15 cellular contexts compared by ENCODE assay signal in genomic region chr11:923691-924405, GRCh38. TPM values are rescaled to one million over a fixed set of nuclear protein-coding genes. Genes with fewer than 3 reads are reported as not detected.
DNase-seq lines count a peak whose midpoint lies in the region; ATAC-seq and TF ChIP-seq lines count a peak whose summit lies in the region.
"Had no signal": no experiment of that assay in that cellular context is flagged by ENCODE, and none has a peak within 500 bp of the region (broad histone marks: within the 10 kb centered on the region; RNA-seq: fewer than 3 reads in every experiment).

No MANE protein-coding gene starts in this region.

- POLR2A ChIA-PET in WTC11 (lab: Charles Lee): no interaction called here

- DNase-seq in left ventricle myocardium inferior (no peak), Right ventricle myocardium superior (no peak), WTC11 (ENCODE audit: low spot score) (no peak), glutamatergic neuron (no peak), superior temporal gyrus (ENCODE audit: extremely low spot score) (peak; percentile 10), DMS114 treated with DMSO at 0.1 percent for 48 hours (lab: John Stamatoyannopoulos, UW; ENCODE audit: unreplicated experiment) (no peak)
- DNase-seq in effector memory CD4-positive, alpha-beta T cell: no peak
- DNase-seq: colonic mucosa, HFFc6, NCI-H1436, NCI-H226 had no signal

- H3K36me3 Mint-ChIP-seq in WTC11 (no peaks in the 10 kb centered on the region), glutamatergic neuron (ENCODE audit: unreplicated experiment) (peaks cover 3% of the 10 kb centered on the region)

- H3K27ac Mint-ChIP-seq in WTC11: peak overlapping the region; percentile 70; the same call in 1 of the 2 replicates
- H3K27ac Mint-ChIP-seq in glutamatergic neuron (ENCODE audit: unreplicated experiment): peak overlapping the region; percentile 85
- H3K27ac Mint-ChIP-seq: HFFc6 had no signal

- H3K4me3 Mint-ChIP-seq in WTC11: no peak overlapping the region
- H3K4me3 Mint-ChIP-seq in glutamatergic neuron (ENCODE audit: unreplicated experiment): no peak overlapping the region
- H3K4me3 Mint-ChIP-seq: HFFc6 had no signal

- H3K4me1 ChIP-seq in left ventricle myocardium inferior: peaks cover 46% of the 10 kb centered on the region
- H3K4me1 ChIP-seq in effector memory CD4-positive, alpha-beta T cell (ENCODE audit: control insufficient read depth, insufficient read depth, low read length, poor library complexity, severe bottlenecking): peaks cover 25% of the 10 kb centered on the region

- intact Hi-C loops in left ventricle myocardium inferior (cut with micrococcal nuclease): no loop called here
- intact Hi-C loops in Right ventricle myocardium superior (cut with DNase I): loop anchor here (10.0 kb wide), 1 partner anchor 131 kb away; no protein-coding TSS in a partner anchor

- H3K9me3 Mint-ChIP-seq in WTC11 (no peaks in the 10 kb centered on the region), glutamatergic neuron (ENCODE audit: unreplicated experiment) (peaks cover 13% of the 10 kb centered on the region)
- H3K9me3 Mint-ChIP-seq: HFFc6 had no signal

- H3K4me1 Mint-ChIP-seq in WTC11 (peaks cover 13% of the 10 kb centered on the region), glutamatergic neuron (ENCODE audit: low read depth, unreplicated experiment) (peaks cover 10% of the 10 kb centered on the region)

- H3K27ac ChIP-seq in left ventricle myocardium inferior (replicated peaks): peak overlapping the region; percentile 92
- H3K27ac ChIP-seq in effector memory CD4-positive, alpha-beta T cell (ENCODE audit: insufficient read depth, low read length, poor library complexity, severe bottlenecking): no peak overlapping the region
- H3K27ac ChIP-seq: colonic mucosa, psoas muscle had no signal

- H3K4me3 ChIP-seq in left ventricle myocardium inferior: no peak overlapping the region
- no peak overlapping the region for H3K4me3 ChIP-seq in effector memory CD4-positive, alpha-beta T cell (ENCODE audit: insufficient read depth, low read depth, low read length, poor library complexity, severe bottlenecking)
- H3K4me3 ChIP-seq: ascending aorta, colonic mucosa, psoas muscle had no signal

- CTCF ChIA-PET in WTC11 (lab: Charles Lee): interaction anchor here (0.8 to 6.1 kb wide), 4 partner anchors 12 to 127 kb away, joined by 3 to 43 read pairs (median 18); partner anchors contain the start of gene CHID1

- TF ChIP-seq CTCF in left ventricle myocardium inferior (IDR thresholded peaks at IDR 0.05; ENCODE audit: borderline replicate concordance): no peak
- no peak for TF ChIP-seq CTCF in WTC11 (IDR thresholded peaks at IDR 0.05)
- TF ChIP-seq CTCF in glutamatergic neuron (IDR thresholded peaks at IDR 0.05; ENCODE audit: partially characterized antibody, unreplicated experiment): no peak

- ATAC-seq in Right ventricle myocardium superior (ENCODE audit: poor library complexity) (no peak), WTC11 (no peak), HG03159 (IDR thresholded peaks at IDR 0.05; ENCODE audit: unreplicated experiment) (no peak)
- ATAC-seq: psoas muscle had no signal

- H3K27me3 ChIP-seq in left ventricle myocardium inferior (ENCODE audit: low read depth): no peaks in the 10 kb centered on the region
- no peaks in the 10 kb centered on the region for H3K27me3 ChIP-seq in effector memory CD4-positive, alpha-beta T cell (replicated peaks; ENCODE audit: control insufficient read depth, insufficient read depth, low read length, poor library complexity, severe bottlenecking)
- H3K27me3 ChIP-seq: ascending aorta, colonic mucosa, heart left ventricle had no signal

- H3K27me3 Mint-ChIP-seq in WTC11 (ENCODE audit: low read depth): no peaks in the 10 kb centered on the region
- peaks cover 13% of the 10 kb centered on the region for H3K27me3 Mint-ChIP-seq in glutamatergic neuron (ENCODE audit: unreplicated experiment)

- no peaks in the 10 kb centered on the region for H3K36me3 ChIP-seq in left ventricle myocardium inferior
- no peaks in the 10 kb centered on the region for H3K36me3 ChIP-seq in effector memory CD4-positive, alpha-beta T cell (ENCODE audit: control insufficient read depth, insufficient read depth, low read length)
- H3K36me3 ChIP-seq: ascending aorta, colonic mucosa had no signal

- no peaks in the 10 kb centered on the region for H3K9me3 ChIP-seq in left ventricle myocardium inferior (replicated peaks)
- no peaks in the 10 kb centered on the region for H3K9me3 ChIP-seq in effector memory CD4-positive, alpha-beta T cell (ENCODE audit: control insufficient read depth, low read length)
- H3K9me3 ChIP-seq: ascending aorta, colonic mucosa, heart left ventricle, psoas muscle had no signal

TF ChIP-seq in WTC11, 78 proteins besides CTCF, POLR2A, EP300 and RAD21:
- TF ChIP-seq, protein P1, sequence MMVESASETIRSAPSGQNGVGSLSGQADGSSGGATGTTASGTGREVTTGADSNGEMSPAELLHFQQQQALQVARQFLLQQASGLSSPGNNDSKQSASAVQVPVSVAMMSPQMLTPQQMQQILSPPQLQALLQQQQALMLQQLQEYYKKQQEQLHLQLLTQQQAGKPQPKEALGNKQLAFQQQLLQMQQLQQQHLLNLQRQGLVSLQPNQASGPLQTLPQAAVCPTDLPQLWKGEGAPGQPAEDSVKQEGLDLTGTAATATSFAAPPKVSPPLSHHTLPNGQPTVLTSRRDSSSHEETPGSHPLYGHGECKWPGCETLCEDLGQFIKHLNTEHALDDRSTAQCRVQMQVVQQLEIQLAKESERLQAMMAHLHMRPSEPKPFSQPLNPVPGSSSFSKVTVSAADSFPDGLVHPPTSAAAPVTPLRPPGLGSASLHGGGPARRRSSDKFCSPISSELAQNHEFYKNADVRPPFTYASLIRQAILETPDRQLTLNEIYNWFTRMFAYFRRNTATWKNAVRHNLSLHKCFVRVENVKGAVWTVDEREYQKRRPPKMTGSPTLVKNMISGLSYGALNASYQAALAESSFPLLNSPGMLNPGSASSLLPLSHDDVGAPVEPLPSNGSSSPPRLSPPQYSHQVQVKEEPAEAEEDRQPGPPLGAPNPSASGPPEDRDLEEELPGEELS (CRISPR knock-in tag; IDR thresholded peaks at IDR 0.05): no peak
- TF ChIP-seq FOXJ3 (CRISPR knock-in tag; IDR thresholded peaks at IDR 0.05; ENCODE audit: borderline replicate concordance): no peak
- no peak for TF ChIP-seq ZNF396 (CRISPR knock-in tag; IDR thresholded peaks at IDR 0.05; ENCODE audit: borderline replicate concordance)
- no peak for TF ChIP-seq IRF2 (CRISPR knock-in tag; IDR thresholded peaks at IDR 0.05; ENCODE audit: borderline replicate concordance, low read depth)
- no peak for TF ChIP-seq USF2 (CRISPR knock-in tag; IDR thresholded peaks at IDR 0.05)
- no peak for TF ChIP-seq ZSCAN18 (CRISPR knock-in tag; IDR thresholded peaks at IDR 0.05)
- TF ChIP-seq CBFB (CRISPR knock-in tag; IDR thresholded peaks at IDR 0.05; ENCODE audit: low read depth): no peak
- TF ChIP-seq, protein P2, sequence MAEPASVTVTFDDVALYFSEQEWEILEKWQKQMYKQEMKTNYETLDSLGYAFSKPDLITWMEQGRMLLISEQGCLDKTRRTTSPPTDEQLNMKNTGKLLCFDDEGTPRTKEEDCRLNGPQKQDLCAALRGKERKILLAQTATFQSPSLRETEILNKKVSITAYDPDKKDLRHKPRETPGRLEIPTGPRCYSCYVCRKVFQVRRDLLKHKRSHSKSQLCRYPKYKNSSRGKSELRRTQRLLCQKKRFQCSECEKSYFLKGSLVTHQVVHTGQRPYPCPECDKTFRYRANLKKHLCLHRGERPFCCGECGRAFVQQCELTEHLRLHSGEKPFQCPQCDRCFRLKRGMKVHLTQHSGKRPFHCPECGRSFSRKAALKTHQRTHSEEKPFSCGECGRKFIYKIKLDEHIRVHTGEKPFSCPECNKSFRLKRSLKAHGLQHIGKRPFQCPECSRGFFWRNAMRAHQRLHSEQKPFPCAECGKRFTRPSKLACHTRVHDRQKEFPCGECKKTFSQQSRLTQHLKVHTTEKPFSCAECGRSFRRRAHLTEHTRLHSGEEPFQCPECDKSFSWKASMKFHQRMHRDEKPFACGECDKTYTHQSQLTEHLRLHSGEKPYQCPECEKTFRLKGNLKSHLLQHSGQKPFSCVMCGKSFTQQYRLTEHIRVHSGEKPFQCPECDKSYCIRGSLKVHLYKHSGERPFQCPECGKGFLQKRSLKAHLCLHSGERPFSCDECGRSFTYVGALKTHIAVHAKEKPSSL (CRISPR knock-in tag; conservative IDR thresholded peaks at IDR 0.05): no peak
TF ChIP-seq in WTC11: peak in this region for 0.

RNA-seq across cellular contexts. Expression of gene AP2A2, which starts 1.8 kb away (rescaled TPM):
- 41.4 TPM for total RNA-seq in left ventricle myocardium inferior
- 53.5 TPM for total RNA-seq in Right ventricle myocardium superior
- total RNA-seq in WTC11 (2021): 47.1 to 52.3 TPM (median 51.0 TPM) in 3 replicates
- 228 TPM for total RNA-seq in glutamatergic neuron (ENCODE audit: unreplicated experiment)

RNA-seq across cellular contexts. Expression of gene CHID1, which starts 13.2 kb away (rescaled TPM):
- total RNA-seq in left ventricle myocardium inferior (54.2 TPM), Right ventricle myocardium superior (48.3 TPM), WTC11 (2021) (92.8 to 99.6 TPM (median 94.2 TPM) in 3 replicates), glutamatergic neuron (ENCODE audit: unreplicated experiment) (56.1 TPM)
